Comparison of ENCODE assay signal across 1 cellular context in the genomic region with DNA sequence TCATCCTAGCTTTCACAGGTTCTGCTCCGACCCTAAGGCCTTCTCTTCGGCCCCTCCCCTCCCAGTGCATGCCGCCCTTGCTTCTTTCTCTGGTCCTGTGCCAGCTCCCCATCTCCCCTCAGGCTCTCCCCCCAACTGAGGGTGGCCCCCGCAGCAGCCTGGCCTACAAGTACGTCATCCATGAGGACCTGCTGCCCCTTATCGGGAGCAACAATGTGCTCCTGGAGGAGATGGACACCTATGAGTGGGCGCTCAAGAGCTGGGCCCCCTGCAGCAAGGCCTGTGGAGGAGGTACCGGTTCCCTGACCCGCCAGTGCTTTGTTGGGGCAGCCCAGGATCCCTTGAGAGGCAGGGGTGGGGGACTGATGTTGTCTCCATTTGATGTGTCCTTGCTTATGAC.
TF ChIP-seq lines count a peak whose summit lies in the region.

No MANE protein-coding gene starts in this region.

TF ChIP-seq in IMR-90, 13 proteins besides CTCF, POLR2A, EP300 and RAD21:
- TF ChIP-seq SMC3 (IDR thresholded peaks at IDR 0.05; ENCODE audit: low read depth, low read length) (no peak), CHD1 (IDR thresholded peaks at IDR 0.05; ENCODE audit: low read depth, low read length) (no peak), MAZ (IDR thresholded peaks at IDR 0.05; ENCODE audit: borderline replicate concordance, low read depth, low read length) (no peak), BHLHE40 (IDR thresholded peaks at IDR 0.05; ENCODE audit: low read depth, low read length) (no peak), RCOR1 (IDR thresholded peaks at IDR 0.05; ENCODE audit: insufficient replicate concordance, low read length) (no peak), MAFK (IDR thresholded peaks at IDR 0.05; ENCODE audit: low read depth, low read length) (no peak), RFX5 (IDR thresholded peaks at IDR 0.05; ENCODE audit: low read depth, low read length) (no peak), NFE2L2 (IDR thresholded peaks at IDR 0.05; ENCODE audit: low read depth, low read length) (no peak), CEBPB (IDR thresholded peaks at IDR 0.05; ENCODE audit: low read depth, low read length) (no peak), MXI1 (IDR thresholded peaks at IDR 0.05; ENCODE audit: borderline replicate concordance, low read depth, low read length) (no peak), FOS (IDR thresholded peaks at IDR 0.05; ENCODE audit: low read depth, low read length) (no peak)
- TF ChIP-seq, protein P1, sequence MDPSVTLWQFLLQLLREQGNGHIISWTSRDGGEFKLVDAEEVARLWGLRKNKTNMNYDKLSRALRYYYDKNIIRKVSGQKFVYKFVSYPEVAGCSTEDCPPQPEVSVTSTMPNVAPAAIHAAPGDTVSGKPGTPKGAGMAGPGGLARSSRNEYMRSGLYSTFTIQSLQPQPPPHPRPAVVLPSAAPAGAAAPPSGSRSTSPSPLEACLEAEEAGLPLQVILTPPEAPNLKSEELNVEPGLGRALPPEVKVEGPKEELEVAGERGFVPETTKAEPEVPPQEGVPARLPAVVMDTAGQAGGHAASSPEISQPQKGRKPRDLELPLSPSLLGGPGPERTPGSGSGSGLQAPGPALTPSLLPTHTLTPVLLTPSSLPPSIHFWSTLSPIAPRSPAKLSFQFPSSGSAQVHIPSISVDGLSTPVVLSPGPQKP (IDR thresholded peaks at IDR 0.05; ENCODE audit: borderline replicate concordance, low read depth, low read length), result no peak
- TF ChIP-seq, protein P2, sequence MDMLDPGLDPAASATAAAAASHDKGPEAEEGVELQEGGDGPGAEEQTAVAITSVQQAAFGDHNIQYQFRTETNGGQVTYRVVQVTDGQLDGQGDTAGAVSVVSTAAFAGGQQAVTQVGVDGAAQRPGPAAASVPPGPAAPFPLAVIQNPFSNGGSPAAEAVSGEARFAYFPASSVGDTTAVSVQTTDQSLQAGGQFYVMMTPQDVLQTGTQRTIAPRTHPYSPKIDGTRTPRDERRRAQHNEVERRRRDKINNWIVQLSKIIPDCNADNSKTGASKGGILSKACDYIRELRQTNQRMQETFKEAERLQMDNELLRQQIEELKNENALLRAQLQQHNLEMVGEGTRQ (IDR thresholded peaks at IDR 0.05; ENCODE audit: low read depth, low read length), result no peak
